12 cellular contexts compared by ENCODE assay signal in genomic region chr2:39069890-39070289, GRCh38.
"Had no signal": no experiment of that assay in that cellular context is flagged by ENCODE, and none has a peak within 500 bp of the region (broad histone marks: within the 10 kb centered on the region; RNA-seq: fewer than 3 reads in every experiment).

No MANE protein-coding gene starts in this region.

- H3K4me3 ChIP-seq: gastrocnemius medialis, heart right ventricle, lung, SK-N-MC, transverse colon had no signal

- H3K27ac ChIP-seq: gastrocnemius medialis, heart right ventricle, neutrophil, parathyroid adenoma, SK-N-MC, transverse colon, VCaP had no signal

- H3K27me3 ChIP-seq: gastrocnemius medialis, heart right ventricle, neutrophil, transverse colon had no signal

- H3K9me3 ChIP-seq: gastrocnemius medialis, heart right ventricle, neutrophil, transverse colon had no signal

- H3K27me3 Mint-ChIP-seq: stimulated activated naive B cell treated with anti-CD40 and anti-IgM and Interleukin-4, amounts not matched to agents 10 μg/mL and 1 μg/mL and 100 μg/mL, for 72 hours had no signal

- H3K9me3 Mint-ChIP-seq: endodermal cell; stimulated activated naive B cell treated with anti-CD40 and anti-IgM and Interleukin-4, amounts not matched to agents 10 μg/mL and 1 μg/mL and 100 μg/mL, for 72 hours had no signal

- DNase-seq: activated gamma-delta T cell; endodermal cell; gastrocnemius medialis; heart right ventricle; stimulated activated naive B cell treated with anti-CD40 and anti-IgM and Interleukin-4, amounts not matched to agents 10 μg/mL and 1 μg/mL and 100 μg/mL, for 72 hours; T1000; transverse colon had no signal

- H3K27ac Mint-ChIP-seq: endodermal cell; stimulated activated naive B cell treated with anti-CD40 and anti-IgM and Interleukin-4, amounts not matched to agents 10 μg/mL and 1 μg/mL and 100 μg/mL, for 72 hours had no signal

- H3K4me1 ChIP-seq: parathyroid adenoma had no signal

- H3K4me3 Mint-ChIP-seq: endodermal cell; stimulated activated naive B cell treated with anti-CD40 and anti-IgM and Interleukin-4, amounts not matched to agents 10 μg/mL and 1 μg/mL and 100 μg/mL, for 72 hours had no signal

- ATAC-seq: gastrocnemius medialis; heart right ventricle; stimulated activated naive B cell treated with anti-CD40 and anti-IgM and Interleukin-4, amounts not matched to agents 10 μg/mL and 1 μg/mL and 100 μg/mL, for 72 hours had no signal
